Comparison of ENCODE assay signal across 8 cellular contexts in the genomic region with DNA sequence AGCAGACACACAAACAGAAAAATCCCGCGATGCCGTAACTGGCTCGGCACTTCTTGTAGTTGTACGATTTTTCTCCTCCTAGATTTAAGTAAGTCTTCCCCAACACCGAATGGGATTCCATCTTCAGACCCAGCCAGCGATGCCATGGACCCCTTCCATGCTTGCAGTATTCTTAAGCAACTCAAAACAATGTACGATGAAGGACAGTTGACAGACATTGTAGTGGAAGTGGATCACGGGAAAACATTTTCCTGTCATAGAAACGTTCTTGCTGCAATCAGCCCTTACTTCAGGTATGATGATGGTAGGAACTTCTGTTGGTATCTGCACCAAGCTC. TPM values are rescaled to one million over a fixed set of nuclear protein-coding genes. Genes with fewer than 3 reads are reported as not detected.
DNase-seq lines count a peak whose midpoint lies in the region; TF ChIP-seq lines count a peak whose summit lies in the region.

No MANE protein-coding gene starts in this region.

- H3K9ac ChIP-seq in rectal smooth muscle tissue (ENCODE audit: low read length): peak overlapping the region; percentile 2

- peaks cover 0 to 8% (median 4%) of the 10 kb centered on the region in 3 donors for H3K36me3 ChIP-seq in esophagus squamous epithelium
- H3K36me3 ChIP-seq in rectal smooth muscle tissue (ENCODE audit: control insufficient read depth, insufficient read depth, low read length): peaks cover 4% of the 10 kb centered on the region

- H3K27ac ChIP-seq in esophagus squamous epithelium (peak overlapping the region; percentile 69 to 85 (median 76)), rectal smooth muscle tissue (ENCODE audit: low read depth, low read length) (peak overlapping the region; percentile 8)

- WGBS in esophagus squamous epithelium, 2 donors: 3 to 4% methylated on average over 10 of the region's 10 CpGs

- intact Hi-C loops in esophagus squamous epithelium (cut with DNase I): no loop called here

- DNase-seq in RPMI7951 (ENCODE audit: low read depth) (peak; percentile 20), esophagus squamous epithelium (lab: John Stamatoyannopoulos, UW) (no peak), H4 (ENCODE audit: low spot score) (no peak), NOMO-1 treated with dmso at 0.1 percent for 144 hours (lab: John Stamatoyannopoulos, UW; ENCODE audit: unreplicated experiment) (no peak), KG1 (lab: John Stamatoyannopoulos, UW) (no peak), NCI-H2107 treated with DMSO at 0.1 percent for 48 hours (lab: John Stamatoyannopoulos, UW; ENCODE audit: unreplicated experiment) (no peak)

- peaks cover 4 to 26% (median 7%) of the 10 kb centered on the region in 3 donors for H3K4me1 ChIP-seq in esophagus squamous epithelium
- peaks cover 5% of the 10 kb centered on the region for H3K4me1 ChIP-seq in rectal smooth muscle tissue (ENCODE audit: control insufficient read depth, insufficient read depth, low read length)

- H3K9me3 ChIP-seq in esophagus squamous epithelium: no peaks in the 10 kb centered on the region

- H3K27me3 ChIP-seq in esophagus squamous epithelium (peaks cover 0 to 21% (median 0%) of the 10 kb centered on the region in 4 donors), rectal smooth muscle tissue (ENCODE audit: control insufficient read depth, insufficient read depth, low read length) (no peaks in the 10 kb centered on the region)

- peak overlapping the region; percentile 94 for H3K4me3 ChIP-seq in GM08714 (ENCODE audit: low read length)
- peak overlapping the region; percentile 82 to 87 (median 83) for H3K4me3 ChIP-seq in esophagus squamous epithelium
- H3K4me3 ChIP-seq in rectal smooth muscle tissue (ENCODE audit: low read length): peak overlapping the region; percentile 87

- TF ChIP-seq POLR2A in esophagus squamous epithelium (IDR thresholded peaks at IDR 0.05): no peak

- no peak for TF ChIP-seq CTCF in esophagus squamous epithelium (IDR thresholded peaks at IDR 0.05)

RNA-seq across cellular contexts. Expression of a gene that starts 0.8 kb away (rescaled TPM):
- total RNA-seq in RPMI7951 (2014; rRNA removed; shearing (Covaris generic)): 4.1 and 6.2 TPM in 2 replicates
- total RNA-seq in esophagus squamous epithelium: 1 to 10 TPM in 3 of 4 donors, under 1 TPM in 1; 0.95 to 2.8 (median 1.5) TPM
- total RNA-seq in H4 (2014; rRNA removed; shearing (Covaris generic)): 2.6 and 2.9 TPM in 2 replicates
